ENCODE assay signal across 8 cellular contexts in genomic region chr7:1458676-1459511, GRCh38. TPM values are rescaled to one million over a fixed set of nuclear protein-coding genes. Genes with fewer than 3 reads are reported as not detected.
A peak's percentile ranks its signal among the peaks of the same experiment; 100 is the strongest.
DNase-seq lines count a peak whose midpoint lies in the region; ATAC-seq and TF ChIP-seq lines count a peak whose summit lies in the region.

TSS of gene MICALL2 (minus strand) at chr7:1459470. CDS start at chr7:1459326, 144 bp downstream.

- H3K27me3 ChIP-seq in HUES48 (ENCODE audit: control insufficient read depth, insufficient read depth, low read length) (no peaks in the 10 kb centered on the region), mononuclear cell (ENCODE audit: insufficient read depth, low read length) (no peaks in the 10 kb centered on the region), tibial nerve (no peaks in the 10 kb centered on the region)

- H3K36me3 ChIP-seq in HUES48 (ENCODE audit: control insufficient read depth, insufficient read depth, low read length) (no peaks in the 10 kb centered on the region), tibial nerve (no peaks in the 10 kb centered on the region)

- H3K4me1 ChIP-seq in HUES48 (ENCODE audit: control insufficient read depth, insufficient read depth, low read length): peaks cover 3% of the 10 kb centered on the region; the same call in 1 of the 2 replicates
- H3K4me1 ChIP-seq in mononuclear cell (ENCODE audit: insufficient read depth, low read length): peaks cover 42% of the 10 kb centered on the region
- peaks cover 0 to 94% (median 76%) of the 10 kb centered on the region in 4 donors for H3K4me1 ChIP-seq in tibial nerve

- CTCF ChIA-PET in activated CD4-positive, alpha-beta T cell treated with anti-CD3 and anti-CD28 coated beads, Interleukin-2, amount 10 ng/mL, durations not matched to agents 7 days and 5 days (lab: Charles Lee): no interaction called here

- WGBS in tibial nerve, 2 donors: 1 to 2% methylated on average over 22 to 33 of the region's 69 CpGs

- H3K9me3 Mint-ChIP-seq in activated CD4-positive, alpha-beta T cell treated with anti-CD3 and anti-CD28 coated beads, Interleukin-2, amount 10 ng/mL, durations not matched to agents 7 days and 5 days: no peaks in the 10 kb centered on the region

- peak; percentile 28 for ATAC-seq in GM21390 (IDR thresholded peaks at IDR 0.05; ENCODE audit: unreplicated experiment)

- TF ChIP-seq CTCF in epithelial cell of esophagus (IDR thresholded peaks at IDR 0.05; ENCODE audit: insufficient read depth, low read depth, low read length, missing control alignments): no peak
- no peak for TF ChIP-seq CTCF in tibial nerve (IDR thresholded peaks at IDR 0.05)

- H3K9me3 ChIP-seq in HUES48 (ENCODE audit: control insufficient read depth, insufficient read depth, low read length) (no peaks in the 10 kb centered on the region), mononuclear cell (ENCODE audit: low read depth, low read length) (no peaks in the 10 kb centered on the region), tibial nerve (no peaks in the 10 kb centered on the region)

- peaks cover 17% of the 10 kb centered on the region for H3K4me1 Mint-ChIP-seq in activated CD4-positive, alpha-beta T cell treated with anti-CD3 and anti-CD28 coated beads, Interleukin-2, amount 10 ng/mL, durations not matched to agents 7 days and 5 days

- POLR2A ChIA-PET in activated CD4-positive, alpha-beta T cell treated with anti-CD3 and anti-CD28 coated beads, Interleukin-2, amount 10 ng/mL, durations not matched to agents 7 days and 5 days (lab: Charles Lee): no interaction called here

- peak within 1 kb of the TSS; percentile 85 for H3K4me3 ChIP-seq in HUES48 (ENCODE audit: low read depth, low read length)
- H3K4me3 ChIP-seq in epithelial cell of esophagus (ENCODE audit: low read length): peak within 1 kb of the TSS; percentile 87
- peak within 1 kb of the TSS; percentile 62 for H3K4me3 ChIP-seq in mononuclear cell (ENCODE audit: low read length)
- peak within 1 kb of the TSS; percentile 78 to 98 (median 88) for H3K4me3 ChIP-seq in tibial nerve

- peak within 1 kb of the TSS; percentile 25 for H3K27ac Mint-ChIP-seq in activated CD4-positive, alpha-beta T cell treated with anti-CD3 and anti-CD28 coated beads, Interleukin-2, amount 10 ng/mL, durations not matched to agents 7 days and 5 days

- no peaks in the 10 kb centered on the region for H3K36me3 Mint-ChIP-seq in activated CD4-positive, alpha-beta T cell treated with anti-CD3 and anti-CD28 coated beads, Interleukin-2, amount 10 ng/mL, durations not matched to agents 7 days and 5 days (ENCODE audit: low read depth)

- H3K27me3 Mint-ChIP-seq in activated CD4-positive, alpha-beta T cell treated with anti-CD3 and anti-CD28 coated beads, Interleukin-2, amount 10 ng/mL, durations not matched to agents 7 days and 5 days: no peaks in the 10 kb centered on the region

- TF ChIP-seq EP300 in tibial nerve (IDR thresholded peaks at IDR 0.05): peak in 1 of 2 donors; percentile 88

- peak within 1 kb of the TSS; percentile 68 for H3K4me3 Mint-ChIP-seq in activated CD4-positive, alpha-beta T cell treated with anti-CD3 and anti-CD28 coated beads, Interleukin-2, amount 10 ng/mL, durations not matched to agents 7 days and 5 days

- peak; percentile 80 to 96 for TF ChIP-seq POLR2A in tibial nerve (IDR thresholded peaks at IDR 0.05)

- peak within 1 kb of the TSS; percentile 51 for H3K27ac ChIP-seq in HUES48 (ENCODE audit: low read depth, low read length)
- H3K27ac ChIP-seq in tibial nerve: peak within 1 kb of the TSS; percentile 60 to 94 (median 86)

- peak; percentile 68 for DNase-seq in ELF-1 (ENCODE audit: low read depth, low spot score)
- no peak for DNase-seq in activated CD4-positive, alpha-beta T cell treated with anti-CD3 and anti-CD28 coated beads, Interleukin-2, amount 10 ng/mL, durations not matched to agents 7 days and 5 days
- DNase-seq in epithelial cell of esophagus (ENCODE audit: low read depth): peak; percentile 85
- peak; percentile 61 to 68 for DNase-seq in tibial nerve (ENCODE audit: low spot score in 2 of 2)
- DNase-seq in NCI-H2171 (lab: John Stamatoyannopoulos, UW): no peak

- peak within 1 kb of the TSS; percentile 51 for H3K9ac ChIP-seq in HUES48 (ENCODE audit: low read depth, low read length)

RNA-seq across cellular contexts. Expression of gene MICALL2, which starts in this region (rescaled TPM):
- 1 to 10 TPM; 2.1 to 2.7 TPM for total RNA-seq in activated CD4-positive, alpha-beta T cell treated with anti-CD3 and anti-CD28 coated beads, Interleukin-2, amount 10 ng/mL, durations not matched to agents 7 days and 5 days
- 2.7 TPM for total RNA-seq in mononuclear cell
- 100 to 1,000 TPM in 2 of 4 donors, 10 to 100 TPM in 2; 67.6 to 153 (median 104) TPM for total RNA-seq in tibial nerve

Comparison
In these comparisons a context has a peak if more than half of its experiments do, and no peak if none do; other contexts are left out.
1. RNA of gene MICALL2 (total RNA-seq): 67.6 to 153 TPM in tibial nerve; 2.7 TPM in mononuclear cell (single experiment) and 2.1 to 2.7 TPM in activated CD4-positive, alpha-beta T cell treated with anti-CD3 and anti-CD28 coated beads, Interleukin-2, amount 10 ng/mL, durations not matched to agents 7 days and 5 days; every median in the first group is over 10 times any median in the second.
2. DNase-seq: peak in ELF-1 (single experiment), epithelial cell of esophagus (single experiment) and tibial nerve (2 of 2); none in activated CD4-positive, alpha-beta T cell treated with anti-CD3 and anti-CD28 coated beads, Interleukin-2, amount 10 ng/mL, durations not matched to agents 7 days and 5 days (single experiment) and NCI-H2171 (single experiment).
3. Peak in every context shown above with its lines, with median percentiles within 50 percentile points of each other: H3K4me3 ChIP-seq.